Comparison of ENCODE assay signal across 8 cellular contexts in genomic region chr17:35587074-35587961, GRCh38. TPM values are rescaled to one million over a fixed set of nuclear protein-coding genes. Genes with fewer than 3 reads are reported as not detected.
A peak's percentile ranks its signal among the peaks of the same experiment; 100 is the strongest.
DNase-seq lines count a peak whose midpoint lies in the region; ATAC-seq and TF ChIP-seq lines count a peak whose summit lies in the region.

Gene AP2B1 (plus strand): TSS chr17:35587322. CDS start chr17:35594031, 6,709 bp downstream.

- TF ChIP-seq POLR2A in gastroesophageal sphincter (IDR thresholded peaks at IDR 0.05) = peak; percentile 73 to 77

- no peaks in the 10 kb centered on the region for H3K9me3 Mint-ChIP-seq in activated naive CD4-positive, alpha-beta T cell treated with anti-CD3 and anti-CD28 coated beads for 36 hours

- H3K27me3 Mint-ChIP-seq in activated naive CD4-positive, alpha-beta T cell treated with anti-CD3 and anti-CD28 coated beads for 36 hours (ENCODE audit: low read depth) = no peaks in the 10 kb centered on the region

- H3K27ac ChIP-seq in gastroesophageal sphincter = peak within 1 kb of the TSS; percentile 91 to 99 (median 92)
- peak within 1 kb of the TSS; percentile 93 for H3K27ac ChIP-seq in neutrophil
- peak within 1 kb of the TSS; percentile 86 for H3K27ac ChIP-seq in substantia nigra (ENCODE audit: low read depth, low read length, poor library complexity, severe bottlenecking)

- peaks cover 29% of the 10 kb centered on the region for H3K4me1 Mint-ChIP-seq in activated naive CD4-positive, alpha-beta T cell treated with anti-CD3 and anti-CD28 coated beads for 36 hours (ENCODE audit: low read depth)

- peak within 1 kb of the TSS; percentile 97 for H3K27ac Mint-ChIP-seq in activated naive CD4-positive, alpha-beta T cell treated with anti-CD3 and anti-CD28 coated beads for 36 hours

- ATAC-seq in gastroesophageal sphincter = peak; percentile 98

- H3K9me3 ChIP-seq in gastroesophageal sphincter (no peaks in the 10 kb centered on the region), neutrophil (no peaks in the 10 kb centered on the region)

- TF ChIP-seq EP300 in gastroesophageal sphincter (IDR thresholded peaks at IDR 0.05) = no peak

- peak within 1 kb of the TSS; percentile 97 for H3K4me3 Mint-ChIP-seq in activated naive CD4-positive, alpha-beta T cell treated with anti-CD3 and anti-CD28 coated beads for 36 hours

- 0 to 1% methylated on average over 15 to 32 of the region's 50 CpGs for WGBS in gastroesophageal sphincter (ENCODE audit: low coverage in 1 of 2), 2 donors

- CTCF ChIA-PET in HEK293T (lab: Yijun Ruan, JAX) = no interaction called here
- CTCF ChIA-PET in activated naive CD4-positive, alpha-beta T cell treated with anti-CD3 and anti-CD28 coated beads for 36 hours (lab: Charles Lee) = interaction anchor here (0.8 to 1.3 kb wide), 4 partner anchors 9 to 221 kb away, joined by 3 to 4 read pairs (median 4); partner anchors contain the start of gene PEX12

- H3K4me3 ChIP-seq in gastroesophageal sphincter (peak within 1 kb of the TSS; percentile 71 to 99), neutrophil (ENCODE audit: low read depth in 1 of 2, low read length in 1 of 2) (peak within 1 kb of the TSS; percentile 76 to 94)

- H3K4me1 ChIP-seq in gastroesophageal sphincter = peaks cover 14 to 52% (median 17%) of the 10 kb centered on the region in 3 donors
- H3K4me1 ChIP-seq in neutrophil (ENCODE audit: control insufficient read depth in 1 of 2, insufficient read depth in 1 of 2, low read depth in 1 of 2, low read length in 1 of 2) = peaks cover 25 to 27% of the 10 kb centered on the region in 2 experiments

- intact Hi-C loops in activated naive CD4-positive, alpha-beta T cell treated with anti-CD3 and anti-CD28 coated beads for 36 hours (cut with micrococcal nuclease) = loop anchor here (1.0 to 5.0 kb wide), 7 partner anchors 9 to 499 kb away; partner anchors contain the start of genes PEX12, SLFN12L and TAF15

- H3K36me3 ChIP-seq in gastroesophageal sphincter (no peaks in the 10 kb centered on the region), neutrophil (no peaks in the 10 kb centered on the region)

- peaks cover 7% of the 10 kb centered on the region for H3K36me3 Mint-ChIP-seq in activated naive CD4-positive, alpha-beta T cell treated with anti-CD3 and anti-CD28 coated beads for 36 hours (ENCODE audit: low read depth)

- peak; percentile 68 for DNase-seq in GF-D8 (lab: John Stamatoyannopoulos, UW)
- peak; percentile 74 for DNase-seq in HEK293T (ENCODE audit: extremely low spot score)
- peak; percentile 98 for DNase-seq in NAMALWA (ENCODE audit: low spot score)
- peak; percentile 95 for DNase-seq in SK-N-DZ (ENCODE audit: low spot score)
- peak; percentile 97 for DNase-seq in activated naive CD4-positive, alpha-beta T cell treated with anti-CD3 and anti-CD28 coated beads for 36 hours
- DNase-seq in substantia nigra (lab: John Stamatoyannopoulos, UW) = peak; percentile 36 to 92 (median 77)

- POLR2A ChIA-PET in HEK293T (lab: Yijun Ruan, JAX) = interaction anchor here (0.6 to 2.5 kb wide), 11 partner anchors 7 to 215 kb away, joined by 3 to 64 read pairs (median 4); partner anchors contain the start of genes PEX12 and SLFN11

- H3K27me3 ChIP-seq in gastroesophageal sphincter (no peaks in the 10 kb centered on the region), neutrophil (peaks cover 24% of the 10 kb centered on the region)

- TF ChIP-seq CTCF in gastroesophageal sphincter (IDR thresholded peaks at IDR 0.05) (peak in 2 of 4 experiments; percentile 14 to 15), neutrophil (IDR thresholded peaks at IDR 0.05) (peak; percentile 43)

TF ChIP-seq in HEK293T, 16 proteins besides CTCF, POLR2A, EP300 and RAD21:
- TF ChIP-seq ELF4 (IDR thresholded peaks at IDR 0.05) (peak; percentile 50), HDGF (IDR thresholded peaks at IDR 0.05; ENCODE audit: borderline replicate concordance) (no peak), CTBP1 (IDR thresholded peaks at IDR 0.05; ENCODE audit: borderline replicate concordance) (no peak), NFRKB (IDR thresholded peaks at IDR 0.05) (peak; percentile 44; the same call in 1 of the 2 replicates), TARDBP (IDR thresholded peaks at IDR 0.05) (peak; percentile 75; the same call in 1 of the 2 replicates), L3MBTL2 (conservative IDR thresholded peaks at IDR 0.05) (peak; percentile 61), FOXA1 (IDR thresholded peaks at IDR 0.05) (no peak)
- TF ChIP-seq, protein P1, sequence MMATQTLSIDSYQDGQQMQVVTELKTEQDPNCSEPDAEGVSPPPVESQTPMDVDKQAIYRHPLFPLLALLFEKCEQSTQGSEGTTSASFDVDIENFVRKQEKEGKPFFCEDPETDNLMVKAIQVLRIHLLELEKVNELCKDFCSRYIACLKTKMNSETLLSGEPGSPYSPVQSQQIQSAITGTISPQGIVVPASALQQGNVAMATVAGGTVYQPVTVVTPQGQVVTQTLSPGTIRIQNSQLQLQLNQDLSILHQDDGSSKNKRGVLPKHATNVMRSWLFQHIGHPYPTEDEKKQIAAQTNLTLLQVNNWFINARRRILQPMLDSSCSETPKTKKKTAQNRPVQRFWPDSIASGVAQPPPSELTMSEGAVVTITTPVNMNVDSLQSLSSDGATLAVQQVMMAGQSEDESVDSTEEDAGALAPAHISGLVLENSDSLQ (IDR thresholded peaks at IDR 0.05) = peak; percentile 70

RNA-seq across cellular contexts. Expression of gene AP2B1, which starts in this region (rescaled TPM):
- 39.0 and 43.0 TPM in 2 replicates for polyA plus RNA-seq in SK-N-DZ (2014; cell fraction: cytosol; rRNA removed)
- polyA plus RNA-seq in SK-N-DZ (2014; cell fraction: nucleus; rRNA removed) = 14.8 and 36.4 TPM in 2 replicates
- 100 to 1,000 TPM; 158 to 172 TPM for total RNA-seq in activated naive CD4-positive, alpha-beta T cell treated with anti-CD3 and anti-CD28 coated beads for 36 hours
- total RNA-seq in gastroesophageal sphincter = 100 to 1,000 TPM; 104 to 383 (median 185) TPM

Comparison
In these comparisons a context has a peak if more than half of its experiments do, and no peak if none do; other contexts are left out.
1. Peak in every context shown above with its lines: DNase-seq, ATAC-seq, H3K4me3 ChIP-seq and H3K27ac ChIP-seq.